Comparison of ENCODE assay signal across 8 cellular contexts in the genomic region with DNA sequence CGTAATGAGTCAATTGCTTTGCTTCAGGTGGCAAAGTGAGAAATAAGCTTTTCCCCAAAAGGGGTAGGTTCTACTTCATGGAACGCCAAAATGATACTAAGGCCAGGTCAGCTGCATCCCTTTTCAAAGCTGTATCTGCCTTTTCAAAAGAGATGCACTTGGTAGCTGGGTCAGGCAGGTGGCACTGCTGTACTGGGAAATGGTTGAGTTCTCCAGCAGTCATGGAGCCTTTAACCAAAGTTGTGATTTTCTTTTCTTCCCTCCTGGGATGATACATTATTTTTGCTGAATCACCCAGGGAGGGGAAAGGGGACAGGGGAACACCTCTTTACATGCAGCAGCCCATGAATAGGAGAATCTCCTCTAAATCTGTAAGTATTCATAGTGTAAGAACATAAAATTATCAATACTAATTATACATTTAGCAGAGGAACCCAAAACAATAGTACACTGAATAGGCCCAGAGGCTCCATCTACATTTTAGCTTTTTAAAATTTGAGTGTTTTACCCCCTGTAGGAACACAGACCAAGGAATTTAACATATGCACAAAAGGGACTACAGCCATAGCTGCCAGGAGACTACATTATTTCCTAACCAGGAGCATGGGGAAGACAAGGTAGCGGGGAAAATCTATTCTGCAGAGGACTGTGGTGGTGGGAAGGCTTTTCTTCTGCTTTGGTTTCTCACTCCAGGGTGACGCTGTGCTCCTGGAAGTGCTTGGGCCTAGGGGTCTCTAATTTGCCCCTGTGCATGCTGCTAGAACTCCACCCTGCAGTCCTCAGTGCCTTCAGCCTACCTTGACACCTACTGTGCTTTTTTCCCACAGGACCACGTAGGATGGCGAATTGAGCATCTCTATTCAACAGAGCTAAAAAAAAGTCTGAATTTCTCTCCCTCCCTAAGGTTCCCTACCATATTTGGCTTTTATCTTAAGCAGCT. TPM values are rescaled to one million over a fixed set of nuclear protein-coding genes. Genes with fewer than 3 reads are reported as not detected.
DNase-seq lines count a peak whose midpoint lies in the region; ATAC-seq, FAIRE-seq and TF ChIP-seq lines count a peak whose summit lies in the region.

No MANE protein-coding gene starts in this region.

- POLR2A ChIA-PET in PC-3 (lab: Charles Lee; ENCODE audit: unreplicated experiment): interaction anchor here (0.6 kb wide), 1 partner anchor 260 kb away, joined by 9 read pairs; no protein-coding TSS in a partner anchor

- H3K4me1 ChIP-seq in PC-3 (ENCODE audit: insufficient read depth, low read length) (peaks cover 9% of the 10 kb centered on the region; the same call in 1 of the 2 replicates), foreskin keratinocyte (no peaks in the 10 kb centered on the region)

- H3K4me2 ChIP-seq in PC-3 (ENCODE audit: low read length): 0 out of 2 replicates have a peak overlapping the region, but pooled peaks have one; percentile 4

- H3K9me3 ChIP-seq in PC-3 (ENCODE audit: low read length): no peaks in the 10 kb centered on the region

- BruUV-seq in PC-3 (replicated peaks; lab: Mats Ljungman, UMichigan): no TSS peak

- CTCF ChIA-PET in PC-3 (lab: Charles Lee): interaction anchor here (0.6 to 1.3 kb wide), 11 partner anchors 10 to 411 kb away, joined by 3 to 14 read pairs (median 4); a partner anchor contains a TSS

- no peaks in the 10 kb centered on the region for H4K20me1 ChIP-seq in PC-3 (ENCODE audit: low read length)

- H3F3A ChIP-seq in PC-3 (ENCODE audit: low read length, unreplicated experiment): no peaks in the 10 kb centered on the region

- peak; percentile 63 for FAIRE-seq in G401.6 (lab: Jason Lieb, UNC)

- no peaks in the 10 kb centered on the region for H3K9me2 ChIP-seq in PC-3 (replicated peaks; ENCODE audit: low read length)

- no peaks in the 10 kb centered on the region for H3K27me3 ChIP-seq in PC-3 (ENCODE audit: low read length)
- no peaks in the 10 kb centered on the region for H3K27me3 ChIP-seq in foreskin keratinocyte

- H2AFZ ChIP-seq in PC-3 (ENCODE audit: low read length): no peak overlapping the region

- peak overlapping the region; percentile 28 for H3K27ac ChIP-seq in PC-3 (ENCODE audit: low read length)
- H3K27ac ChIP-seq in foreskin keratinocyte: no peak overlapping the region

- DNase-seq in HK-2 (ENCODE audit: unreplicated experiment) (peak; percentile 52), PC-3 (peak; percentile 80), foreskin keratinocyte (peak; percentile 15 to 64), non-pigmented ciliary epithelial cell (ENCODE audit: low read depth) (peak; percentile 35), ureter (ENCODE audit: low spot score) (peak; percentile 61)
- peak; percentile 1 for DNase-seq in activated T-helper 9 cell treated with anti-CD3 and anti-CD28 coated beads, Interleukin-2, amount 50 U/mL, for 16 hours (ENCODE audit: low read depth)

- no peak overlapping the region for H3K4me3 ChIP-seq in PC-3 (ENCODE audit: low read length)

- no peaks in the 10 kb centered on the region for H3K79me2 ChIP-seq in PC-3 (ENCODE audit: low read length)

- H3K9ac ChIP-seq in PC-3 (ENCODE audit: low read length): no peak overlapping the region

- peak; percentile 97 for ATAC-seq in PC-3
- ATAC-seq in foreskin keratinocyte: peak; percentile 92
- ATAC-seq in HG03378 (IDR thresholded peaks at IDR 0.05; ENCODE audit: unreplicated experiment): no peak

- no peaks in the 10 kb centered on the region for H3K36me3 ChIP-seq in PC-3 (ENCODE audit: low read depth, low read length)

- intact Hi-C loops in PC-3 (cut with micrococcal nuclease): loop anchor here (1.0 to 5.0 kb wide), 7 partner anchors 38 to 416 kb away; a partner anchor contains a TSS

- TF ChIP-seq CTCF in PC-3 (conservative IDR thresholded peaks at IDR 0.05; ENCODE audit: low read depth, low read length) (peak; percentile 92), foreskin keratinocyte (conservative IDR thresholded peaks at IDR 0.05) (peak; percentile 88)

RNA-seq across cellular contexts. Expression of a gene that starts 6.4 kb away (rescaled TPM):
- total RNA-seq in PC-3 (2014; rRNA removed) (not detected in 2 replicates), foreskin keratinocyte (not detected in 2 replicates), ureter (not detected)
- not detected in 2 replicates for polyA plus RNA-seq in foreskin keratinocyte

Comparison
In these comparisons a context has a peak if more than half of its experiments do, and no peak if none do; other contexts are left out.
1. DNase-seq: peak in every context shown above with its lines; median percentile 80 in PC-3; 61 in ureter; 52 in HK-2; 40 in foreskin keratinocyte; 35 in non-pigmented ciliary epithelial cell; 1 in activated T-helper 9 cell treated with anti-CD3 and anti-CD28 coated beads, Interleukin-2, amount 50 U/mL, for 16 hours.